8 cellular contexts compared by ENCODE assay signal in the genomic region with DNA sequence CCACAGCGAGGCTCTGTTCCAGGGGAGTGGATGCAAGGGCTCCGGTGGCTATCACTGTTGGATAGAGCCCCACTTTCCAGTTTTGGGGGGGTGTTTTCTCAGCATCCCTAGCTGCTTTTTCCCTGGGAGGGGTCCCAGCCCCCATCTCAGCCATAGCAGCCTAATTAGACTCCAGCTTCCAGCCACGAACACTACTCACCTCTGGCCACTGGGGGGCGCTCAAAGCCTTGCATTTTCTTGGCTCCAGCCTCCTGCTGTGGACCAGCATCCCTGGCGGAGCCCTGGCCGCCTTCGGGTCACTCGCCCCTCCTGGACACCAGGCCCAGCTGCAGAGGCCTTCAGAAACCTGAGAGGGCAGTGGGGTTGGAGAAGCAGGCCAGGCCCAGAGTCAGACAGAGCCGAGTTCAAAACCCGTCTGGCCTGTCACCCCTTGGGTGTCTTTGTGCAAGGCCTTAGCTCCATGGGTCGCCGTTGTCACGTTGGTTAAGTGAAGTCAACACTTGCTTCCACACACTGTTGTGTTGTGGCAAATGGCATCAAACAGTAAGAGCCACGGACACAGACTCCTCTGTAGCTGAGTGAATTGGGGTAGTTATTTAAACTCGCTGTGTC.
DNase-seq lines count a peak whose midpoint lies in the region; ATAC-seq and TF ChIP-seq lines count a peak whose summit lies in the region.

No MANE protein-coding gene starts in this region.

- H3K4me1 Mint-ChIP-seq in nephron progenitor cell: no peaks in the 10 kb centered on the region

- TF ChIP-seq POLR2A in esophagus muscularis mucosa (IDR thresholded peaks at IDR 0.05; ENCODE audit: low read depth) (no peak), suprapubic skin (IDR thresholded peaks at IDR 0.05) (no peak)

- H3K4me3 Mint-ChIP-seq in nephron progenitor cell: no peak overlapping the region

- H3K4me3 ChIP-seq in esophagus muscularis mucosa (no peak overlapping the region), suprapubic skin (no peak overlapping the region)

- intact Hi-C loops in esophagus muscularis mucosa (cut with DNase I): no loop called here

- peaks cover 31% of the 10 kb centered on the region for H3K36me3 Mint-ChIP-seq in nephron progenitor cell (ENCODE audit: low read depth)

- TF ChIP-seq EP300 in esophagus muscularis mucosa (IDR thresholded peaks at IDR 0.05) (no peak), suprapubic skin (IDR thresholded peaks at IDR 0.05) (no peak)

- TF ChIP-seq CTCF in esophagus muscularis mucosa (IDR thresholded peaks at IDR 0.05): peak; percentile 73 to 82 (median 75)
- peak; percentile 90 for TF ChIP-seq CTCF in nephron progenitor cell (IDR thresholded peaks at IDR 0.05)
- peak; percentile 59 to 69 for TF ChIP-seq CTCF in suprapubic skin (IDR thresholded peaks at IDR 0.05)

- WGBS in esophagus muscularis mucosa: 49% methylated on average over 11 of the region's 15 CpGs
- WGBS in suprapubic skin: 56% methylated on average over 10 of the region's 15 CpGs

- DNase-seq in A172 (ENCODE audit: low spot score) (peak; percentile 22), GM04504 (ENCODE audit: low read depth) (peak; percentile 16), NCI-H2227 (lab: John Stamatoyannopoulos, UW; ENCODE audit: unreplicated experiment) (peak; percentile 78), esophagus muscularis mucosa (ENCODE audit: extremely low spot score) (no peak), nephron progenitor cell (peak; percentile 90), suprapubic skin (ENCODE audit: low spot score in 2 of 2) (no peak)
- DNase-seq in activated CD8-positive, alpha-beta memory T cell treated with anti-CD3 and anti-CD28 coated beads, Interleukin-2, amount 50 U/mL, for 48 hours: peak; percentile 90

- peaks cover 4% of the 10 kb centered on the region for H3K27me3 Mint-ChIP-seq in nephron progenitor cell (ENCODE audit: low read depth, poor library complexity)

- H3K36me3 ChIP-seq in esophagus muscularis mucosa: peaks cover 34 to 95% (median 79%) of the 10 kb centered on the region in 4 donors
- H3K36me3 ChIP-seq in suprapubic skin: peaks cover 86% of the 10 kb centered on the region

- ATAC-seq in GM18870 (IDR thresholded peaks at IDR 0.05; ENCODE audit: unreplicated experiment): no peak

- no peaks in the 10 kb centered on the region for H3K9me3 Mint-ChIP-seq in nephron progenitor cell

- no peak overlapping the region for H3K27ac Mint-ChIP-seq in nephron progenitor cell

- H3K27ac ChIP-seq in esophagus muscularis mucosa (replicated peaks in 1 of 4): no peak overlapping the region
- no peak overlapping the region for H3K27ac ChIP-seq in suprapubic skin

- H3K27me3 ChIP-seq in esophagus muscularis mucosa: no peaks in the 10 kb centered on the region
- no peaks in the 10 kb centered on the region for H3K27me3 ChIP-seq in suprapubic skin

- H3K9me3 ChIP-seq in esophagus muscularis mucosa (no peaks in the 10 kb centered on the region), suprapubic skin (no peaks in the 10 kb centered on the region)

- H3K4me1 ChIP-seq in esophagus muscularis mucosa (no peaks in the 10 kb centered on the region), suprapubic skin (no peaks in the 10 kb centered on the region)

Comparison
In these comparisons a context has a peak if more than half of its experiments do, and no peak if none do; other contexts are left out.
1. DNase-seq: peak in A172 (single experiment), GM04504 (single experiment), NCI-H2227 (single experiment), activated CD8-positive, alpha-beta memory T cell treated with anti-CD3 and anti-CD28 coated beads, Interleukin-2, amount 50 U/mL, for 48 hours (single experiment) and nephron progenitor cell (single experiment); none in esophagus muscularis mucosa (single experiment) and suprapubic skin (0 of 2).
2. Peak in every context shown above with its lines, with median percentiles within 50 percentile points of each other: CTCF ChIP-seq.